ENCODE assay signal across 18 cellular contexts in the genomic region with DNA sequence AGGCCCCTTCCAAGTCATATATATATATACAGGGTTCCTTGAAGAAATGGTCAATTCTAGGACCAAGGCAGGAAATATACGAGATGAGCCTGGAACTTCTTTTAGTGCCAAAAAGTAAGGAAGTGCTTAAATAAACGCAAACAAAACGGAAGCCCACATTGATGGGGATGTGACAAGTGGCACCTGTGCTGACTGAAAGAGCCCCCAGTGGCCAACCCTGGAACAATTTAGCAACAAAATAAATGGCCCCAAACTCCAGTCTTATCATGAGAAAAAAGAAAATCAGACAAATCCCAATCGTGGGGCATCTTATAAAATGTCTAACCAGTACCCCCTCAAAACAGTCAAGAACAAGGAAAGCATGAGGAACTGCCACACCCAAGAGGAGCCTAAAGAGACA. TPM values are rescaled to one million over a fixed set of nuclear protein-coding genes. Genes with fewer than 3 reads are reported as not detected.
DNase-seq lines count a peak whose midpoint lies in the region; ATAC-seq and TF ChIP-seq lines count a peak whose summit lies in the region.
"Had no signal": no experiment of that assay in that cellular context is flagged by ENCODE, and none has a peak within 500 bp of the region (broad histone marks: within the 10 kb centered on the region; RNA-seq: fewer than 3 reads in every experiment).

No MANE protein-coding gene starts in this region.

- no peaks in the 10 kb centered on the region for H3K36me3 Mint-ChIP-seq in T-helper 17 cell (ENCODE audit: low read depth)

- peaks cover 48% of the 10 kb centered on the region for H3K27me3 Mint-ChIP-seq in T-helper 17 cell

- no peak overlapping the region for H3K4me3 Mint-ChIP-seq in T-helper 17 cell
- H3K4me3 Mint-ChIP-seq: activated naive CD8-positive, alpha-beta T cell treated with anti-CD3 and anti-CD28 coated beads, Interleukin-2, amount 50 U/mL, for 24 hours; T-helper 2 cell treated with Interferon-gamma antibody and Interleukin-4, amounts not matched to agents 5 μg/mL and 100 μg/mL, for 36 hours had no signal

- TF ChIP-seq CTCF in 22Rv1 (IDR thresholded peaks at IDR 0.05): peak; percentile 36
- peak; percentile 46 for TF ChIP-seq CTCF in GM12865 (IDR thresholded peaks at IDR 0.05; ENCODE audit: insufficient read depth, low read depth, low read length, missing control alignments)
- TF ChIP-seq CTCF in NB4 (IDR thresholded peaks at IDR 0.05; ENCODE audit: low read depth, low read length): peak; percentile 43
- peak; percentile 34 for TF ChIP-seq CTCF in epithelial cell of proximal tubule (conservative IDR thresholded peaks at IDR 0.05; ENCODE audit: low read depth, low read length)

- H3K27ac Mint-ChIP-seq in T-helper 17 cell: no peak overlapping the region
- H3K27ac Mint-ChIP-seq: activated naive CD8-positive, alpha-beta T cell treated with anti-CD3 and anti-CD28 coated beads, Interleukin-2, amount 50 U/mL, for 24 hours; T-helper 2 cell treated with Interferon-gamma antibody and Interleukin-4, amounts not matched to agents 5 μg/mL and 100 μg/mL, for 36 hours had no signal

- DNase-seq in GM12865 (ENCODE audit: low read depth): peak; percentile 41
- no peak for DNase-seq in NB4 (ENCODE audit: low read depth)
- DNase-seq in epithelial cell of proximal tubule (ENCODE audit: low read depth): no peak
- DNase-seq in T1000 (lab: John Stamatoyannopoulos, UW): no peak
- DNase-seq in T-helper 17 cell: no peak
- DNase-seq in SHP77 treated with DMSO at 0.1 percent for 48 hours (lab: John Stamatoyannopoulos, UW): no peak
- no peak for DNase-seq in stimulated activated CD4-positive, alpha-beta T cell treated with anti-CD3 and anti-CD28 coated beads, Interleukin-1b, Interleukin-23, amount 100 ng/mL, for 48 hours
- DNase-seq: activated CD4-positive, alpha-beta T cell treated with anti-CD3 and anti-CD28 coated beads, Interleukin-2, amount 50 U/mL, for 1 hour; activated naive CD8-positive, alpha-beta T cell treated with anti-CD3 and anti-CD28 coated beads, Interleukin-2, amount 50 U/mL, for 24 hours; caudate nucleus; NCI-H1930; NCI-H526; ovary; stimulated activated naive CD4-positive, alpha-beta T cell treated with Interleukin-2 at 50 U/mL for 16 hours had no signal

- no peak overlapping the region for H3K4me3 ChIP-seq in GM12865 (ENCODE audit: low read depth, low read length)
- no peak overlapping the region for H3K4me3 ChIP-seq in NB4 (ENCODE audit: low read depth, low read length)
- no peak overlapping the region for H3K4me3 ChIP-seq in epithelial cell of proximal tubule (ENCODE audit: low read depth, low read length)
- H3K4me3 ChIP-seq: ovary, smooth muscle cell had no signal

- H3K9me3 ChIP-seq in T-helper 17 cell (ENCODE audit: control insufficient read depth, low read length, poor library complexity, severe bottlenecking): no peaks in the 10 kb centered on the region
- H3K9me3 ChIP-seq: ovary had no signal

- ATAC-seq in T-helper 17 cell: no peak
- ATAC-seq: activated naive CD8-positive, alpha-beta T cell treated with anti-CD3 and anti-CD28 coated beads, Interleukin-2, amount 50 U/mL, for 24 hours had no signal

- no peak overlapping the region for H3K27ac ChIP-seq in 22Rv1
- H3K27ac ChIP-seq: ovary had no signal

- no peak for TF ChIP-seq POLR2A in NB4 (IDR thresholded peaks at IDR 0.05; ENCODE audit: extremely low read depth, insufficient read length)

- no peaks in the 10 kb centered on the region for H3K4me1 Mint-ChIP-seq in T-helper 17 cell
- H3K4me1 Mint-ChIP-seq: activated naive CD8-positive, alpha-beta T cell treated with anti-CD3 and anti-CD28 coated beads, Interleukin-2, amount 50 U/mL, for 24 hours had no signal

RNA-seq across cellular contexts. Expression of a gene that starts 17.7 kb away (rescaled TPM):
- not detected in 2 replicates for total RNA-seq in epithelial cell of proximal tubule
- total RNA-seq in T-helper 17 cell: not detected

RNA-seq across cellular contexts. Expression of a gene that starts 31.7 kb away (rescaled TPM):
- total RNA-seq in epithelial cell of proximal tubule: not detected in 2 replicates
- not detected for total RNA-seq in T-helper 17 cell
- total RNA-seq: smooth muscle cell, urinary bladder had no signal

RNA-seq across cellular contexts. Expression of a gene that starts 51.5 kb away (rescaled TPM):
- total RNA-seq in epithelial cell of proximal tubule (3.8 and 4.2 TPM in 2 replicates), T-helper 17 cell (not detected)
